8 cellular contexts compared by ENCODE assay signal in the genomic region with DNA sequence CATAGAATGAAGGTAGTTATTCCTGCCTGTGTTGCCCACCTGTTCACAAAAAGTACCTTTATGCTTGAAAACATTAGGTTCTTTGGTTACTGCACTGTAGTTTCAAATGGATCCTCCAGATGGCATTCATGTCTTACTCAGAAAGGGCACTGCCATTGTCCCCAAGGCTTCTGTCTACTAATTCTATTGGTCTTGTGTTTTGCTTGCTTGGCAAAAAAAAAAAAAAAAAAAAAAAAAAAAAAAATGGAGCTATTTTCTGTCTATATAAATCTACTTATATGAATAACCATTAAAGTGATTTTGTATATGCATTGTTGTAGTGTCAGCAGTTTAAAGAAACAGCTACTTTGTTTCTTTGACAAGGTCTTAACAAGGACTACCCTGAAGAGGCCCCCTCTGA. TPM values are rescaled to one million over a fixed set of nuclear protein-coding genes. Genes with fewer than 3 reads are reported as not detected.
A peak's percentile ranks its signal among the peaks of the same experiment; 100 is the strongest.
DNase-seq lines count a peak whose midpoint lies in the region; ATAC-seq, FAIRE-seq and TF ChIP-seq lines count a peak whose summit lies in the region.

No MANE protein-coding gene starts in this region.

- no peaks in the 10 kb centered on the region for H3K9me3 ChIP-seq in astrocyte (ENCODE audit: insufficient read depth, low read depth, low read length)

- H4K20me1 ChIP-seq in astrocyte (ENCODE audit: insufficient read depth, low read length) = no peaks in the 10 kb centered on the region

- no peaks in the 10 kb centered on the region for H3K79me2 ChIP-seq in astrocyte (ENCODE audit: insufficient read depth, low read length)

- H3K27ac ChIP-seq in astrocyte (ENCODE audit: low read depth, low read length) = no peak overlapping the region

- no peaks in the 10 kb centered on the region for H3K27me3 ChIP-seq in astrocyte (ENCODE audit: insufficient read depth, low read length)
- no peaks in the 10 kb centered on the region for H3K27me3 ChIP-seq in kidney epithelial cell (ENCODE audit: control insufficient read depth, insufficient read depth, low read length)

- H3K4me3 ChIP-seq in astrocyte (ENCODE audit: insufficient read depth, low read depth, low read length) = no peak overlapping the region
- no peak overlapping the region for H3K4me3 ChIP-seq in kidney epithelial cell (ENCODE audit: low read depth, low read length)

- H2AFZ ChIP-seq in astrocyte (ENCODE audit: low read depth, low read length) = no peak overlapping the region

- H3K36me3 ChIP-seq in astrocyte (ENCODE audit: insufficient read depth, low read length) (no peaks in the 10 kb centered on the region), kidney epithelial cell (ENCODE audit: control insufficient read depth, insufficient read depth, low read length) (no peaks in the 10 kb centered on the region)

- no peaks in the 10 kb centered on the region for H3K27me3 Mint-ChIP-seq in activated naive CD8-positive, alpha-beta T cell
- H3K27me3 Mint-ChIP-seq in activated naive CD8-positive, alpha-beta T cell treated with anti-CD3 and anti-CD28 coated beads, Interleukin-2, amount 50 U/mL, for 24 hours = no peaks in the 10 kb centered on the region
- no peaks in the 10 kb centered on the region for H3K27me3 Mint-ChIP-seq in astrocyte (ENCODE audit: low read depth, unreplicated experiment)

- no peak overlapping the region for H3K9ac ChIP-seq in astrocyte (ENCODE audit: low read length)

- H3K36me3 Mint-ChIP-seq in activated naive CD8-positive, alpha-beta T cell = peaks cover 6% of the 10 kb centered on the region
- H3K36me3 Mint-ChIP-seq in activated naive CD8-positive, alpha-beta T cell treated with anti-CD3 and anti-CD28 coated beads, Interleukin-2, amount 50 U/mL, for 24 hours (ENCODE audit: low read depth) = peaks cover 14% of the 10 kb centered on the region
- H3K36me3 Mint-ChIP-seq in astrocyte (ENCODE audit: low read depth, unreplicated experiment) = no peaks in the 10 kb centered on the region

- H3K4me1 Mint-ChIP-seq in activated naive CD8-positive, alpha-beta T cell (ENCODE audit: low read depth) = peaks cover 36% of the 10 kb centered on the region
- peaks cover 11% of the 10 kb centered on the region for H3K4me1 Mint-ChIP-seq in activated naive CD8-positive, alpha-beta T cell treated with anti-CD3 and anti-CD28 coated beads, Interleukin-2, amount 50 U/mL, for 24 hours
- peaks cover 22% of the 10 kb centered on the region for H3K4me1 Mint-ChIP-seq in astrocyte (ENCODE audit: low read depth, unreplicated experiment)

- FAIRE-seq in astrocyte (lab: Jason Lieb, UNC) = no peak

- no peaks in the 10 kb centered on the region for H3K9me3 Mint-ChIP-seq in activated naive CD8-positive, alpha-beta T cell (ENCODE audit: low read depth)
- no peaks in the 10 kb centered on the region for H3K9me3 Mint-ChIP-seq in activated naive CD8-positive, alpha-beta T cell treated with anti-CD3 and anti-CD28 coated beads, Interleukin-2, amount 50 U/mL, for 24 hours
- H3K9me3 Mint-ChIP-seq in astrocyte (ENCODE audit: unreplicated experiment) = no peaks in the 10 kb centered on the region

- no peak for ATAC-seq in activated naive CD8-positive, alpha-beta T cell treated with anti-CD3 and anti-CD28 coated beads, Interleukin-2, amount 50 U/mL, for 24 hours
- peak; percentile 70 for ATAC-seq in HG02798 (IDR thresholded peaks at IDR 0.05; ENCODE audit: poor library complexity, unreplicated experiment)
- no peak for ATAC-seq in HG02970 (IDR thresholded peaks at IDR 0.05; ENCODE audit: low FRiP score, unreplicated experiment)

- DNase-seq in activated naive CD8-positive, alpha-beta T cell treated with anti-CD3 and anti-CD28 coated beads, Interleukin-2, amount 50 U/mL, for 24 hours = no peak
- DNase-seq in NCI-H345 (lab: John Stamatoyannopoulos, UW) (peak; percentile 38), astrocyte (ENCODE audit: low read depth) (peak; percentile 42), kidney epithelial cell (ENCODE audit: low read depth) (no peak)
- no peak for DNase-seq in stimulated activated CD4-positive, alpha-beta T cell treated with anti-CD3 and anti-CD28 coated beads, Interleukin-12 subunit alpha, Interleukin-12 subunit beta, amount 100 ng/mL, for 4 hours

- TF ChIP-seq CTCF in astrocyte (IDR thresholded peaks at IDR 0.05; ENCODE audit: insufficient read depth, low read depth, low read length) (peak; percentile 54), kidney epithelial cell (IDR thresholded peaks at IDR 0.05; ENCODE audit: insufficient read depth, low read length, poor library complexity, severe bottlenecking) (peak; percentile 56)

- no peak overlapping the region for H3K4me2 ChIP-seq in astrocyte (ENCODE audit: low read length)

- H3K4me3 Mint-ChIP-seq in activated naive CD8-positive, alpha-beta T cell = no peak overlapping the region
- no peak overlapping the region for H3K4me3 Mint-ChIP-seq in activated naive CD8-positive, alpha-beta T cell treated with anti-CD3 and anti-CD28 coated beads, Interleukin-2, amount 50 U/mL, for 24 hours
- no peak overlapping the region for H3K4me3 Mint-ChIP-seq in astrocyte (ENCODE audit: unreplicated experiment)

- H3K4me1 ChIP-seq in astrocyte (ENCODE audit: insufficient read depth, low read length) = no peaks in the 10 kb centered on the region

- peak overlapping the region; percentile 7 for H3K27ac Mint-ChIP-seq in activated naive CD8-positive, alpha-beta T cell
- no peak overlapping the region for H3K27ac Mint-ChIP-seq in activated naive CD8-positive, alpha-beta T cell treated with anti-CD3 and anti-CD28 coated beads, Interleukin-2, amount 50 U/mL, for 24 hours
- H3K27ac Mint-ChIP-seq in astrocyte (ENCODE audit: unreplicated experiment) = no peak overlapping the region

RNA-seq across cellular contexts. Expression of a gene that starts 12.7 kb away (rescaled TPM):
- total RNA-seq in astrocyte = 25.6 and 30.6 TPM in 2 replicates
- total RNA-seq in kidney epithelial cell = 20.5 and 22.9 TPM in 2 replicates

RNA-seq across cellular contexts. Expression of a gene that starts 45.5 kb away (rescaled TPM):
- total RNA-seq in astrocyte (1.2 and 1.5 TPM in 2 replicates), kidney epithelial cell (4.4 and 4.7 TPM in 2 replicates)

Comparison
In these comparisons a context has a peak if more than half of its experiments do, and no peak if none do; other contexts are left out.
1. DNase-seq: peak in NCI-H345 (single experiment) and astrocyte (single experiment); none in activated naive CD8-positive, alpha-beta T cell treated with anti-CD3 and anti-CD28 coated beads, Interleukin-2, amount 50 U/mL, for 24 hours (single experiment), kidney epithelial cell (single experiment) and stimulated activated CD4-positive, alpha-beta T cell treated with anti-CD3 and anti-CD28 coated beads, Interleukin-12 subunit alpha, Interleukin-12 subunit beta, amount 100 ng/mL, for 4 hours (single experiment).